Comparison of ENCODE assay signal across 8 cellular contexts in genomic region chr19:34733826-34734600, GRCh38. TPM values are rescaled to one million over a fixed set of nuclear protein-coding genes. Genes with fewer than 3 reads are reported as not detected.
DNase-seq lines count a peak whose midpoint lies in the region; ATAC-seq and TF ChIP-seq lines count a peak whose summit lies in the region.

Gene ZNF181, plus strand, starts transcription at chr19:34734243. Its CDS starts 795 bp downstream, at chr19:34735038.

- DNase-seq in EL (peak; percentile 91), H4 (ENCODE audit: low spot score) (peak; percentile 95), LNCaP clone FGC (ENCODE audit: low read depth) (peak; percentile 83), RWPE2 (ENCODE audit: low spot score) (peak; percentile 79), fibroblast of villous mesenchyme (ENCODE audit: low read depth) (peak; percentile 94), neural crest cell (ENCODE audit: low read depth, low spot score) (peak; percentile 79), stomach (peak; percentile 89)
- peak; percentile 92 for DNase-seq in activated effector memory CD4-positive, alpha-beta T cell treated with anti-CD3 and anti-CD28 coated beads, Interleukin-2, amount 50 U/mL, for 16 hours

- TF ChIP-seq POLR2A in stomach (IDR thresholded peaks at IDR 0.05), result no peak

- 0% methylated on average over 22 to 69 of the region's 69 CpGs for WGBS in stomach, 5 donors

- H3K27me3 ChIP-seq in RWPE2 (ENCODE audit: insufficient read depth, poor library complexity, severe bottlenecking) (no peaks in the 10 kb centered on the region), stomach (no peaks in the 10 kb centered on the region)

- peaks cover 19% of the 10 kb centered on the region for H3K36me3 Mint-ChIP-seq in neural crest cell (ENCODE audit: low read depth)

- H3K27ac Mint-ChIP-seq in neural crest cell (ENCODE audit: unreplicated experiment), result peak within 1 kb of the TSS; percentile 99

- H3K4me3 ChIP-seq in LNCaP clone FGC (ENCODE audit: low read depth, low read length), result peak within 1 kb of the TSS; percentile 73
- H3K4me3 ChIP-seq in RWPE2 (ENCODE audit: severe bottlenecking), result peak within 1 kb of the TSS; percentile 71
- H3K4me3 ChIP-seq in fibroblast of villous mesenchyme (ENCODE audit: low read depth, low read length), result peak within 1 kb of the TSS; percentile 74
- peak within 1 kb of the TSS; percentile 63 to 93 (median 74) for H3K4me3 ChIP-seq in stomach

- no peaks in the 10 kb centered on the region for H3K27me3 Mint-ChIP-seq in neural crest cell (ENCODE audit: low read depth)

- peaks cover 22% of the 10 kb centered on the region for H3K4me1 Mint-ChIP-seq in neural crest cell

- TF ChIP-seq EP300 in stomach (IDR thresholded peaks at IDR 0.05), result no peak

- intact Hi-C loops in stomach (cut with DNase I; ENCODE audit: low total_unique reads), result loop anchor here (10.0 kb wide), 1 partner anchor 59 kb away; the partner anchor contains the start of genes SCGB2B2 and ZNF302

- no peak for TF ChIP-seq CTCF in LNCaP clone FGC (IDR thresholded peaks at IDR 0.05; ENCODE audit: control insufficient read depth, extremely low read depth, insufficient read depth)
- TF ChIP-seq CTCF in RWPE2 (IDR thresholded peaks at IDR 0.05; ENCODE audit: poor library complexity, severe bottlenecking), result no peak
- TF ChIP-seq CTCF in fibroblast of villous mesenchyme (IDR thresholded peaks at IDR 0.05; ENCODE audit: insufficient read depth, low read depth, low read length), result no peak
- no peak for TF ChIP-seq CTCF in neural crest cell (conservative IDR thresholded peaks at IDR 0.05)
- no peak for TF ChIP-seq CTCF in stomach (IDR thresholded peaks at IDR 0.05)

- H3K36me3 ChIP-seq in RWPE2 (ENCODE audit: low read depth) (peaks cover 27% of the 10 kb centered on the region), stomach (peaks cover 12 to 38% (median 34%) of the 10 kb centered on the region in 4 donors)

- no peaks in the 10 kb centered on the region for H3K9me3 ChIP-seq in RWPE2 (ENCODE audit: severe bottlenecking)
- H3K9me3 ChIP-seq in stomach, result peaks cover 6 to 38% (median 24%) of the 10 kb centered on the region in 4 donors

- H3K4me1 ChIP-seq in RWPE2 (ENCODE audit: insufficient read depth, poor library complexity, severe bottlenecking), result no peaks in the 10 kb centered on the region
- peaks cover 23 to 34% (median 25%) of the 10 kb centered on the region in 4 donors for H3K4me1 ChIP-seq in stomach

- peaks cover 3% of the 10 kb centered on the region for H3K9me3 Mint-ChIP-seq in neural crest cell

- ATAC-seq in RWPE2 (ENCODE audit: low read depth), result peak; percentile 88

- peak within 1 kb of the TSS; percentile 54 for H3K27ac ChIP-seq in RWPE2 (ENCODE audit: poor library complexity, severe bottlenecking)
- peak within 1 kb of the TSS; percentile 95 to 99 (median 96) for H3K27ac ChIP-seq in stomach

- peak within 1 kb of the TSS; percentile 94 for H3K4me3 Mint-ChIP-seq in neural crest cell

RNA-seq across cellular contexts. Expression of gene ZNF181, which starts in this region (rescaled TPM):
- total RNA-seq in H4 (2014; rRNA removed; shearing (Covaris generic)), result 13.0 and 20.3 TPM in 2 replicates
- 14.5 and 14.7 TPM in 2 replicates for total RNA-seq in fibroblast of villous mesenchyme
- 6.3 and 8.0 TPM in 2 replicates for total RNA-seq in neural crest cell
- total RNA-seq in stomach, result 10 to 100 TPM in 3 of 5 donors, 1 to 10 TPM in 2; 2.3 to 43.2 (median 13.2) TPM
- polyA plus RNA-seq in stomach, result 10 to 100 TPM in 1 of 3 donors, 1 to 10 TPM in 2; 5.7 to 17.7 (median 5.9) TPM

Comparison
In these comparisons a context has a peak if more than half of its experiments do, and no peak if none do; other contexts are left out.
1. Peak in every context shown above with its lines: DNase-seq, ATAC-seq, H3K4me3 ChIP-seq and H3K27ac ChIP-seq.